Comparison of ENCODE assay signal across 18 cellular contexts in genomic region chr14:89447182-89447970, GRCh38. TPM values are rescaled to one million over a fixed set of nuclear protein-coding genes. Genes with fewer than 3 reads are reported as not detected.
DNase-seq lines count a peak whose midpoint lies in the region; ATAC-seq lines count a peak whose summit lies in the region.
"Had no signal": no experiment of that assay in that cellular context is flagged by ENCODE, and none has a peak within 500 bp of the region (broad histone marks: within the 10 kb centered on the region; RNA-seq: fewer than 3 reads in every experiment).

No MANE protein-coding gene starts in this region.

- ATAC-seq in activated CD8-positive, alpha-beta T cell treated with anti-CD3 and anti-CD28 coated beads, Interleukin-2, amount 10 ng/mL, durations not matched to agents 7 days and 5 days: peak; percentile 24
- peak; percentile 37 to 38 for ATAC-seq in naive B cell (ENCODE audit: low read depth in 2 of 2)
- ATAC-seq: mucosa of descending colon, Panc1 had no signal

- H3K4me3 Mint-ChIP-seq in T-helper 1 cell treated with Interleukin-12 subunit alpha and Interleukin-12 subunit beta and Interleukin-4 antibody, amounts not matched to agents 30 μg/mL and 1 μg/mL, for 36 hours: peak overlapping the region; percentile 32
- H3K4me3 Mint-ChIP-seq in activated CD8-positive, alpha-beta T cell treated with anti-CD3 and anti-CD28 coated beads, Interleukin-2, amount 10 ng/mL, durations not matched to agents 7 days and 5 days: peak overlapping the region; percentile 17
- H3K4me3 Mint-ChIP-seq in naive B cell: peak overlapping the region; percentile 67 to 89 (median 86)

- H3K27ac Mint-ChIP-seq in T-helper 1 cell treated with Interleukin-12 subunit alpha and Interleukin-12 subunit beta and Interleukin-4 antibody, amounts not matched to agents 30 μg/mL and 1 μg/mL, for 36 hours: peak overlapping the region; percentile 80
- H3K27ac Mint-ChIP-seq in activated CD8-positive, alpha-beta T cell treated with anti-CD3 and anti-CD28 coated beads, Interleukin-2, amount 10 ng/mL, durations not matched to agents 7 days and 5 days: peak overlapping the region; percentile 79
- H3K27ac Mint-ChIP-seq in naive B cell: peak overlapping the region; percentile 86 to 96 (median 93)

- H3K36me3 Mint-ChIP-seq in T-helper 1 cell treated with Interleukin-12 subunit alpha and Interleukin-12 subunit beta and Interleukin-4 antibody, amounts not matched to agents 30 μg/mL and 1 μg/mL, for 36 hours (ENCODE audit: low read depth): peaks cover 15% of the 10 kb centered on the region
- H3K36me3 Mint-ChIP-seq in activated CD8-positive, alpha-beta T cell treated with anti-CD3 and anti-CD28 coated beads, Interleukin-2, amount 10 ng/mL, durations not matched to agents 7 days and 5 days (ENCODE audit: low read depth): peaks cover 22% of the 10 kb centered on the region
- H3K36me3 Mint-ChIP-seq in naive B cell: no peaks in the 10 kb centered on the region

- H3K4me1 Mint-ChIP-seq in T-helper 1 cell treated with Interleukin-12 subunit alpha and Interleukin-12 subunit beta and Interleukin-4 antibody, amounts not matched to agents 30 μg/mL and 1 μg/mL, for 36 hours (ENCODE audit: low read depth): peaks cover 41% of the 10 kb centered on the region
- H3K4me1 Mint-ChIP-seq in activated CD8-positive, alpha-beta T cell treated with anti-CD3 and anti-CD28 coated beads, Interleukin-2, amount 10 ng/mL, durations not matched to agents 7 days and 5 days (ENCODE audit: low read depth): peaks cover 52% of the 10 kb centered on the region
- peaks cover 45 to 84% (median 73%) of the 10 kb centered on the region in 3 donors for H3K4me1 Mint-ChIP-seq in naive B cell

- no peaks in the 10 kb centered on the region for H3K9me3 Mint-ChIP-seq in T-helper 1 cell treated with Interleukin-12 subunit alpha and Interleukin-12 subunit beta and Interleukin-4 antibody, amounts not matched to agents 30 μg/mL and 1 μg/mL, for 36 hours
- H3K9me3 Mint-ChIP-seq in activated CD8-positive, alpha-beta T cell treated with anti-CD3 and anti-CD28 coated beads, Interleukin-2, amount 10 ng/mL, durations not matched to agents 7 days and 5 days (ENCODE audit: insufficient read depth): no peaks in the 10 kb centered on the region
- no peaks in the 10 kb centered on the region for H3K9me3 Mint-ChIP-seq in naive B cell

- no peaks in the 10 kb centered on the region for H3K27me3 Mint-ChIP-seq in T-helper 1 cell treated with Interleukin-12 subunit alpha and Interleukin-12 subunit beta and Interleukin-4 antibody, amounts not matched to agents 30 μg/mL and 1 μg/mL, for 36 hours (ENCODE audit: low read depth)
- no peaks in the 10 kb centered on the region for H3K27me3 Mint-ChIP-seq in activated CD8-positive, alpha-beta T cell treated with anti-CD3 and anti-CD28 coated beads, Interleukin-2, amount 10 ng/mL, durations not matched to agents 7 days and 5 days (ENCODE audit: low read depth)
- H3K27me3 Mint-ChIP-seq in naive B cell: no peaks in the 10 kb centered on the region

- no peak for DNase-seq in T-helper 1 cell
- DNase-seq in GDM1 (lab: John Stamatoyannopoulos, UW): peak; percentile 10
- DNase-seq in activated CD8-positive, alpha-beta T cell treated with anti-CD3 and anti-CD28 coated beads, Interleukin-2, amount 10 ng/mL, durations not matched to agents 7 days and 5 days: no peak
- DNase-seq in naive B cell: no peak
- DNase-seq in NCI-H1436 treated with DMSO at 0.1 percent for 48 hours (lab: John Stamatoyannopoulos, UW): no peak
- DNase-seq in COLO668 (lab: John Stamatoyannopoulos, UW; ENCODE audit: unreplicated experiment): no peak
- no peak for DNase-seq in HuH-7.5 (ENCODE audit: low spot score)
- DNase-seq: 8988T; activated CD4-positive, CD25-positive, alpha-beta regulatory T cell treated with anti-CD3 and anti-CD28 coated beads, Interleukin-2, amount 50 U/mL, for 72 hours; activated gamma-delta T cell; brain microvascular endothelial cell; COR-L47; dorsolateral prefrontal cortex; mucosa of descending colon; NCI-H187 treated with DMSO at 0.1 percent for 48 hours; NCI-H524 treated with DMSO at 0.1 percent for 48 hours had no signal

- POLR2A ChIA-PET in activated CD8-positive, alpha-beta T cell treated with anti-CD3 and anti-CD28 coated beads, Interleukin-2, amount 10 ng/mL, durations not matched to agents 7 days and 5 days (lab: Charles Lee): no interaction called here

- CTCF ChIA-PET in activated CD8-positive, alpha-beta T cell treated with anti-CD3 and anti-CD28 coated beads, Interleukin-2, amount 10 ng/mL, durations not matched to agents 7 days and 5 days (lab: Charles Lee): no interaction called here

RNA-seq across cellular contexts. Expression of gene FOXN3, which starts 30.3 kb away (rescaled TPM):
- 10 to 100 TPM; 70.3 to 72.7 TPM for total RNA-seq in activated CD8-positive, alpha-beta T cell treated with anti-CD3 and anti-CD28 coated beads, Interleukin-2, amount 10 ng/mL, durations not matched to agents 7 days and 5 days
- polyA plus RNA-seq in naive B cell (ENCODE audit: low read depth in 6 of 6): 10 to 100 TPM; 47.8 to 77.5 (median 58.7) TPM

Comparison
In these comparisons a context has a peak if more than half of its experiments do, and no peak if none do; other contexts are left out.
1. H3K4me3 Mint-ChIP-seq: peak in every context shown above with its lines; median percentile 86 in naive B cell; 32 in T-helper 1 cell treated with Interleukin-12 subunit alpha and Interleukin-12 subunit beta and Interleukin-4 antibody, amounts not matched to agents 30 μg/mL and 1 μg/mL, for 36 hours; 17 in activated CD8-positive, alpha-beta T cell treated with anti-CD3 and anti-CD28 coated beads, Interleukin-2, amount 10 ng/mL, durations not matched to agents 7 days and 5 days.